ENCODE assay signal across 8 cellular contexts in the genomic region with DNA sequence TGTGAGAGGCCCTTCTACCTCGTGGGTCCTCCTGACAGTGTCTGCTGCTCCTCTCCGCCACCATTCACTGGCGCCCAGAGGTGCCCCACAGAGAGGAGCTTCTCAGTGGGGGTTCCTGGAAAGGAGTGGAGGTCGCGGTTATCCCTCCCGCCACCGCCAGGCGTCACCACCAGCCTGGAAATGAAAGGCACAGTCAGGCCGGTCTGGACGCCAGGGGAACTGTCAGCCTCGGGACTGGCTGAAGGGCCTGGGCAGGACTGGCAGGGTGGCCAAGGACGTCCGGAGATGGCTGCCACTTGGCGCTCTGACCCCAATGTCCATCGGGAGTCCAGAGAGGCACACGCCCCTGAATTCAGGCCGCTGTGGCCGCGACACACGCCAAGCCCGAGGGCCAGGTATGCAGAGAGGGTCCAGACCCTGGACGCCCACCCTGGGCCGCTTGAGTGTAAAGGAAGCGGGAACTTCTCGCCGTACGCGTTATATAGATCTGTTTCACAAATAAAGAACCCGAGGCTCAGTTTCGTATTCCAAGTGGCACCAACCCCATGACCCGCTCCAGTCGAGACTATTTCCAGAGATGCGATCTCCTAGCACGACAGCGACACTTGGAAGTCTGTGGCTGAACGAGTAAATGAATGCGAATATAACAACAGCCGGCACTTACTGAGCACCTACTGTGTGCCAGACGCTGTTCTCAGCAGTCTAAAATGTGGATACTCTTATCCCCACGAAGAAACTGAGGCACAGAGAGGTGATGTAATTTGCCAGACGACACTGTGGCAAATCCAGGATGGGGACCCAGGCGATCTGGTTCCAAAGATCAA. TPM values are rescaled to one million over a fixed set of nuclear protein-coding genes. Genes with fewer than 3 reads are reported as not detected.
DNase-seq lines count a peak whose midpoint lies in the region; ATAC-seq, FAIRE-seq and TF ChIP-seq lines count a peak whose summit lies in the region.

No MANE protein-coding gene starts in this region.

- no peak overlapping the region for H3K9ac ChIP-seq in HepG2 (ENCODE audit: insufficient read depth, low read depth, low read length)

- no peak overlapping the region for H3K27ac Mint-ChIP-seq in activated CD4-positive, alpha-beta T cell treated with anti-CD3 and anti-CD28 coated beads, Interleukin-2, amount 10 ng/mL, durations not matched to agents 24 days and 14 days

- H3K27ac ChIP-seq in HEK293 (ENCODE audit: extremely low read depth, low read depth, low read length) = no peak overlapping the region
- H3K27ac ChIP-seq in HepG2 (ENCODE audit: extremely low read length, insufficient read depth, low read length) = peak overlapping the region; percentile 3

- in situ Hi-C loops in HepG2 (cut with HindIII; ENCODE audit: extremely low pct_ligation_motif_present, low pct_unique_long_range_greater_than_20kb) = loop anchor here (5.0 kb wide), 4 partner anchors 134 to 429 kb away; a partner anchor contains a TSS

- no peaks in the 10 kb centered on the region for H4K20me1 ChIP-seq in HepG2 (ENCODE audit: insufficient read depth, low read length)

- H3K4me3 ChIP-seq in HEK293 (ENCODE audit: low read depth, low read length) (no peak overlapping the region), HepG2 (replicated peaks in 1 of 3; ENCODE audit: insufficient read depth in 1 of 3, low read depth in 2 of 3, low read length in 3 of 3) (peak overlapping the region; percentile 41 to 76 (median 61))

- no peak for TF ChIP-seq POLR2A in HepG2 (IDR thresholded peaks at IDR 0.05; ENCODE audit: insufficient read depth in 1 of 2, low read depth in 2 of 2, low read length in 2 of 2)

- no TSS peak for BruUV-seq in HepG2 (replicated peaks; lab: Mats Ljungman, UMichigan)

- H3K27me3 ChIP-seq in HepG2 (ENCODE audit: control insufficient read depth in 1 of 2, insufficient read depth in 2 of 2, low read length in 2 of 2) = peaks cover 0 to 28% of the 10 kb centered on the region in 2 experiments; a peak in 3 of 5 replicates

- H2AFZ ChIP-seq in HepG2 (ENCODE audit: low read length) = peak overlapping the region; percentile 61

- POLR2A ChIA-PET in HEK293 (lab: Yijun Ruan, JAX) (interaction anchor here (0.6 to 1.6 kb wide), 5 partner anchors 131 to 427 kb away, joined by 3 to 7 read pairs (median 3); a partner anchor contains a TSS), HepG2 (lab: Yijun Ruan, JAX) (interaction anchor here (1.0 to 1.7 kb wide), 2 partner anchors 133 to 220 kb away, joined by 4 to 6 read pairs; a partner anchor contains a TSS)

- H3K9me3 Mint-ChIP-seq in activated CD4-positive, alpha-beta T cell treated with anti-CD3 and anti-CD28 coated beads, Interleukin-2, amount 10 ng/mL, durations not matched to agents 24 days and 14 days = no peaks in the 10 kb centered on the region

- H3K4me3 Mint-ChIP-seq in activated CD4-positive, alpha-beta T cell treated with anti-CD3 and anti-CD28 coated beads, Interleukin-2, amount 10 ng/mL, durations not matched to agents 24 days and 14 days = peak overlapping the region; percentile 70

- DNase-seq in CMK (ENCODE audit: low read depth) (peak; percentile 58), NCI-H460 (ENCODE audit: extremely low read depth, low read depth) (peak; percentile 81), dedifferentiated amniotic fluid mesenchymal stem cell (ENCODE audit: extremely low spot score) (peak; percentile 67), HepG2 (ENCODE audit: low spot score) (peak; percentile 82)
- DNase-seq in activated CD4-positive, alpha-beta T cell treated with anti-CD3 and anti-CD28 coated beads, Interleukin-2, amount 10 ng/mL, durations not matched to agents 24 days and 14 days = peak; percentile 95
- DNase-seq in stimulated activated CD4-positive, alpha-beta T cell treated with anti-CD3 and anti-CD28 coated beads, Interleukin-2, amount 100 ng/mL, for 24 hours = peak; percentile 90 to 92

- H3K27me3 Mint-ChIP-seq in activated CD4-positive, alpha-beta T cell treated with anti-CD3 and anti-CD28 coated beads, Interleukin-2, amount 10 ng/mL, durations not matched to agents 24 days and 14 days = peaks cover 35% of the 10 kb centered on the region

- TF ChIP-seq CTCF in HEK293 (tag by site-specific recombination; IDR thresholded peaks at IDR 0.05) = peak; percentile 97
- TF ChIP-seq CTCF in HepG2 (CRISPR knock-in tag; IDR thresholded peaks at IDR 0.05) = peak; percentile 100

- peaks cover 32% of the 10 kb centered on the region for H3K4me1 Mint-ChIP-seq in activated CD4-positive, alpha-beta T cell treated with anti-CD3 and anti-CD28 coated beads, Interleukin-2, amount 10 ng/mL, durations not matched to agents 24 days and 14 days

- WGBS in HepG2 (ENCODE audit: low lambda C conversion rate) = 20% methylated on average over 22 of the region's 42 CpGs

- TF ChIP-seq EP300 in HepG2 (IDR thresholded peaks at IDR 0.05; ENCODE audit: low read depth in 2 of 2, low read length in 2 of 2) (no peak), HepG2 (CRISPR knock-in tag; IDR thresholded peaks at IDR 0.05; ENCODE audit: borderline replicate concordance) (peak; percentile 39; the same call in 1 of the 2 replicates)

- no peaks in the 10 kb centered on the region for H3K36me3 ChIP-seq in HEK293 (ENCODE audit: control insufficient read depth in 2 of 2, insufficient read depth in 1 of 2, low read length in 2 of 2)
- no peaks in the 10 kb centered on the region for H3K36me3 ChIP-seq in HepG2 (replicated peaks in 1 of 2; ENCODE audit: control insufficient read depth in 1 of 2, insufficient read depth in 2 of 2, low read length in 2 of 2)

- CTCF ChIA-PET in HEK293 (lab: Yijun Ruan, JAX) = interaction anchor here (0.5 to 14.4 kb wide), 44 partner anchors 9 to 526 kb away, joined by 3 to 486 read pairs (median 4); a partner anchor contains a TSS
- CTCF ChIA-PET in HepG2 (lab: Yijun Ruan, JAX; ENCODE audit: low intra/inter-chr PET ratio, low total read pairs) = interaction anchor here (0.7 to 6.1 kb wide), 13 partner anchors 8 to 430 kb away, joined by 3 to 210 read pairs (median 5); a partner anchor contains a TSS

- TF ChIP-seq RAD21 in HepG2 (CRISPR knock-in tag; IDR thresholded peaks at IDR 0.05) = peak; percentile 99

- no peaks in the 10 kb centered on the region for H3K79me2 ChIP-seq in HepG2 (ENCODE audit: insufficient read depth, low read length)

- no peaks in the 10 kb centered on the region for H3K36me3 Mint-ChIP-seq in activated CD4-positive, alpha-beta T cell treated with anti-CD3 and anti-CD28 coated beads, Interleukin-2, amount 10 ng/mL, durations not matched to agents 24 days and 14 days (ENCODE audit: low read depth)

- intact Hi-C loops in activated CD4-positive, alpha-beta T cell treated with anti-CD3 and anti-CD28 coated beads, Interleukin-2, amount 10 ng/mL, durations not matched to agents 24 days and 14 days (cut with micrococcal nuclease) = loop anchor here (1.0 to 2.0 kb wide), 4 partner anchors 140 to 430 kb away; no protein-coding TSS in a partner anchor
- intact Hi-C loops in HepG2 (cut with micrococcal nuclease; ENCODE audit: unreplicated experiment) = loop anchor here (1.0 to 10.0 kb wide), 5 partner anchors 127 to 429 kb away; a partner anchor contains a TSS

- H3K4me2 ChIP-seq in HepG2 (ENCODE audit: low read depth, low read length) = peak overlapping the region; percentile 96

- peak; percentile 93 for FAIRE-seq in HepG2 (lab: Jason Lieb, UNC)

- peak; percentile 83 for ATAC-seq in HepG2
- no peak for ATAC-seq in HG03175 (IDR thresholded peaks at IDR 0.05; ENCODE audit: unreplicated experiment)

- H3K4me1 ChIP-seq in HEK293 (ENCODE audit: control insufficient read depth, insufficient read depth, low read length) (peaks cover 3% of the 10 kb centered on the region), HepG2 (ENCODE audit: insufficient read depth, low read length) (peaks cover 45% of the 10 kb centered on the region)

- no peaks in the 10 kb centered on the region for H3K9me3 ChIP-seq in HEK293 (ENCODE audit: control insufficient read depth, insufficient read depth, low read depth, low read length)
- no peaks in the 10 kb centered on the region for H3K9me3 ChIP-seq in HepG2 (ENCODE audit: low read length)

TF ChIP-seq in HEK293, 187 proteins besides CTCF, POLR2A, EP300 and RAD21 (continues in another document):
- 0 out of 2 replicates have a peak, but pooled peaks have one; percentile 23 for TF ChIP-seq ZNF664 (tag by site-specific recombination; IDR thresholded peaks at IDR 0.05)
- peak; percentile 71 for TF ChIP-seq ZNF600 (tag by site-specific recombination; IDR thresholded peaks at IDR 0.05)

TF ChIP-seq in HepG2, 621 proteins besides CTCF, POLR2A, EP300 and RAD21 (continues in another document):
- TF ChIP-seq ELF4 (CRISPR knock-in tag; IDR thresholded peaks at IDR 0.05; ENCODE audit: borderline replicate concordance) (no peak), CBX1 (IDR thresholded peaks at IDR 0.05; ENCODE audit: low read depth) (peak; percentile 81)

RNA-seq across cellular contexts. Expression of a gene that starts 7.6 kb away (rescaled TPM):
- 0.40 TPM in 1 of 2 replicates, not detected in the other for total RNA-seq in NCI-H460 (2014; rRNA removed; shearing (Covaris generic))
- not detected in 2 replicates for polyA plus RNA-seq in NCI-H460 (2014; cell fraction: nucleus; rRNA removed)
- total RNA-seq in activated CD4-positive, alpha-beta T cell treated with anti-CD3 and anti-CD28 coated beads, Interleukin-2, amount 10 ng/mL, durations not matched to agents 24 days and 14 days = not detected in 2 replicates
- 0.04 and 0.08 TPM in 2 replicates for total RNA-seq in HepG2 (2016; rRNA removed; fragmentation: Illumina TruSeq; extraction: Trizol)
- not detected in 2 replicates for total RNA-seq in HepG2 (2016; cell fraction: cytosol; rRNA removed; fragmentation: Illumina TruSeq; extraction: Trizol; ENCODE audit: low read depth)
- total RNA-seq in HepG2 (2016; cell fraction: insoluble cytoplasmic fraction; rRNA removed; fragmentation: Illumina TruSeq; extraction: Trizol) = 0.10 and 0.11 TPM in 2 replicates
- total RNA-seq in HepG2 (2016; cell fraction: membrane; rRNA removed; fragmentation: Illumina TruSeq; extraction: Trizol) = not detected in 2 replicates
- not detected in 2 replicates for total RNA-seq in HepG2 (2016; cell fraction: nucleus; rRNA removed; fragmentation: Illumina TruSeq; extraction: Trizol)
- 0.48 and 0.58 TPM in 2 replicates for polyA plus RNA-seq in HepG2 (2011; rRNA removed)
- polyA plus RNA-seq in HepG2 (2011; cell fraction: cytosol; rRNA removed) = 0.31 and 0.54 TPM in 2 replicates
- 0.52 and 0.95 TPM in 2 replicates for polyA plus RNA-seq in HepG2 (2011; cell fraction: nucleus; rRNA removed)
- polyA plus RNA-seq in HepG2 (2012) = 0.24 and 0.31 TPM in 2 replicates
- polyA plus RNA-seq in HepG2 (2016; cell fraction: cytosol; fragmentation: Illumina TruSeq; extraction: Trizol; ENCODE audit: low read depth) = not detected in 2 replicates
- not detected in 2 replicates for polyA plus RNA-seq in HepG2 (2016; cell fraction: insoluble cytoplasmic fraction; fragmentation: Illumina TruSeq; extraction: Trizol; ENCODE audit: low read depth)
- polyA plus RNA-seq in HepG2 (2016; cell fraction: membrane; fragmentation: Illumina TruSeq; extraction: Trizol; ENCODE audit: low read depth) = 0.12 TPM in 1 of 2 replicates, not detected in the other
- 0.16 TPM in 1 of 2 replicates, not detected in the other for polyA plus RNA-seq in HepG2 (2016; cell fraction: nucleus; fragmentation: Illumina TruSeq; extraction: Trizol; ENCODE audit: insufficient read depth, low read depth)
- 0.28 TPM in 1 of 2 replicates, not detected in the other for polyA minus RNA-seq in HepG2 (2011; rRNA and poly(A)+ RNA removed; ENCODE audit: low replicate concordance)
- polyA minus RNA-seq in HepG2 (2011; cell fraction: cytosol; rRNA and poly(A)+ RNA removed) = not detected in 2 replicates
- polyA minus RNA-seq in HepG2 (2011; cell fraction: nucleus; rRNA and poly(A)+ RNA removed) = 0.26 and 0.50 TPM in 2 replicates
